In genomic region chr3:179955798-179956197, GRCh38 we compare ENCODE assay signal across 1 cellular context.
TF ChIP-seq lines count a peak whose summit lies in the region.

No MANE protein-coding gene starts in this region.

TF ChIP-seq in GM12878, 131 proteins besides CTCF, POLR2A, EP300 and RAD21:
- no peak for TF ChIP-seq E2F4 (IDR thresholded peaks at IDR 0.05; ENCODE audit: low read depth, low read length)
- peak; percentile 78 for TF ChIP-seq ESRRA (IDR thresholded peaks at IDR 0.05; ENCODE audit: low read length)
TF ChIP-seq in GM12878: peak in this region for 1.
